ENCODE assay signal across 1 cellular context in the genomic region with DNA sequence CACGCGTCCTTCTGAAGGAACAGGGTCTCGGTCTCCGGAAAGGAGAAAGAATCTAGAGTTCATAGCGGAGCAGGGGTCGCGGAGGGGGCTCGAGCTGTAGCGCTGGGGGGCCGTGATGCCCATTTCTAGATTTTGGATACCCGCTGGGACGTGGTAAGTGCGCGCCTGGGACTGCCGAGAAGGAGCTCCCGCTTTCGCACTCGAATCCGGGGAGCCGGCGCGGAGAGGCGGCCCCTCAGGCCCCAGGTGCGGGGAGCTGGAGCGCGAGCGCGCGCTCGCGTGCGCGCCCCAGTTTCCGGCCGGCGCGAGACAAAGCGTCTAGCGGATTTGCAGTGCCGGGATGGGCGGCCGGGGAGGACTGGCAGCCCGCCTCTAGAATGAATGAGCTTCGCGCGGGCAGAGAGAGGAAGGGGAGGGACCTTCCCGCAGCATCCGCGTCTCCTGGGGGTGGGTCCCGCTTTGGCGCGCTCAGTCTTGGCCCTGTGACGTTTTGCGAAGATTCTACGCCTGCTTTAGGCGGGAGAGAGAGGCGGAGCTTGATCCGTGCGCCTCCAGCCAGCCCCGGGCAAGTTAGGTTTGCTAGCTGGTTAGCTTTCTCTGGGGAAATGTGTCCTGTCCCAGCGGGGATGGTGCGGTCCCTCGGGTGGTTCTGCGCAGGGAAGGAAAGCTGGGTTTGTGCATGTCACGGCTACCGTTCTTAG.
TF ChIP-seq lines count a peak whose summit lies in the region.

No MANE protein-coding gene starts in this region.

TF ChIP-seq in HepG2, 621 proteins besides CTCF, POLR2A, EP300 and RAD21 (continued from another document):
- TF ChIP-seq, protein P1, sequence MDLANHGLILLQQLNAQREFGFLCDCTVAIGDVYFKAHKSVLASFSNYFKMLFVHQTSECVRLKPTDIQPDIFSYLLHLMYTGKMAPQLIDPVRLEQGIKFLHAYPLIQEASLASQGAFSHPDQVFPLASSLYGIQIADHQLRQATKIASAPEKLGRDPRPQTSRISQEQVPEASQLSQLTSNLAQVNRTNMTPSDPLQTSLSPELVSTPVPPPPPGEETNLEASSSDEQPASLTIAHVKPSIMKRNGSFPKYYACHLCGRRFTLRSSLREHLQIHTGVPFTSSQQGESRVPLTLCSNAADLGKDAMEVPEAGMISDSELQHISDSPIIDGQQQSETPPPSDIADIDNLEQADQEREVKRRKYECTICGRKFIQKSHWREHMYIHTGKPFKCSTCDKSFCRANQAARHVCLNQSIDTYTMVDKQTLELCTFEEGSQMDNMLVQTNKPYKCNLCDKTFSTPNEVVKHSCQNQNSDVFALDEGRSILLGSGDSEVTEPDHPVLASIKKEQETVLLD (CRISPR knock-in tag; IDR thresholded peaks at IDR 0.05; ENCODE audit: low read depth): peak; percentile 74; the same call in 1 of the 2 replicates
- TF ChIP-seq KAT8 (CRISPR knock-in tag; IDR thresholded peaks at IDR 0.05): no peak
